ENCODE assay signal across 1 cellular context in the genomic region with DNA sequence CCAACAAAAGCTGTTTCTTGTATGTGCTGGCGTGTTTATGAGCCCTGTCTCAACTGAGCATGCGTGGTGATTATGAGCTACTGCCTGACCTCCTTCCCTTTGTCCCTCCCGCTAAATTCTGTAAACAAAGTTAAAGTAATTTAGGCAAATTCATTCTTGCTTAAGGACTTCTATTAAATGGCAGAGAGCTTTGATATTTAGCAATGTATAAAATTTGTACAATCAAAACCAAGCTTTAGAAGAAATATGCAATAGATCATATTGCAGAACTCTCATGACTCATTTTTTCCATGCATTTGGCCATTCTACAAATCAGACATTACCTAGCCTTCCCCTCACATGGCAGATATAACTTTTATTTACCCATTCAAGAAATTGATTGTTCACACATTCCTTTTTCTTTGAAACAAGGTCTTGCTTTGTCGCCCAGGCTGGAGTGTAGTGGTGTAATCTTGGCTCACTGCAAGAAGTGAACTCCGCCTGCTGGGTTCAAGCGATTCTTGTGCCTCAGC.
TF ChIP-seq lines count a peak whose summit lies in the region.

No MANE protein-coding gene starts in this region.

TF ChIP-seq in GM12878, 131 proteins besides CTCF, POLR2A, EP300 and RAD21:
- no peak for TF ChIP-seq RUNX3 (IDR thresholded peaks at IDR 0.05; ENCODE audit: low read length)
- TF ChIP-seq TARDBP (IDR thresholded peaks at IDR 0.05; ENCODE audit: borderline replicate concordance): no peak
- TF ChIP-seq RAD51 (IDR thresholded peaks at IDR 0.05): no peak
- no peak for TF ChIP-seq NFIC (IDR thresholded peaks at IDR 0.05; ENCODE audit: low read depth, low read length)
- no peak for TF ChIP-seq POLR2AphosphoS5 (IDR thresholded peaks at IDR 0.05; ENCODE audit: low read length)
- TF ChIP-seq JUNB (IDR thresholded peaks at IDR 0.05): no peak
- no peak for TF ChIP-seq FOXM1 (IDR thresholded peaks at IDR 0.05; ENCODE audit: low read depth, low read length)
- TF ChIP-seq RFX5 (IDR thresholded peaks at IDR 0.05; ENCODE audit: low read depth, low read length): no peak
